In the genomic region with DNA sequence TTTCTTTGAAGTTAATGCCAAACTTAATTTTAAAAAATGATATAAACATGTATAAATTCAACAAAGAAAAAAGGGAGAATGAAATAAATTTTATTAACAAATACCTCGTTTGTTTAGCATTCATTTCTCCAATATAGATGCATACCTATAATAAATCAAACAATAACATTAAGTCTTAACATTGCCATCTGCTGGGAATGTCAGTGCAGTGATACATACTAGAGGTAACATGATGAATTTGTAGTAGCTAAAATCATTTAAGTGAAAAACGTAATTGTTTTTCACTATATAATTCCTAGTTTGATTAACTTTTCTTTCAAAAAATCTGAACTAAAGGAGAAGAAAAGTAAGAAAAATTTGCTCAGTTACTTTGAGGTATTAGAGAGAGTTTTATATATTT, we compare ENCODE assay signal across 10 cellular contexts.
DNase-seq lines count a peak whose midpoint lies in the region; ATAC-seq, FAIRE-seq and TF ChIP-seq lines count a peak whose summit lies in the region.
"Had no signal": no experiment of that assay in that cellular context is flagged by ENCODE, and none has a peak within 500 bp of the region (broad histone marks: within the 10 kb centered on the region; RNA-seq: fewer than 3 reads in every experiment).

No MANE protein-coding gene starts in this region.

- in situ Hi-C loops in astrocyte of the cerebellum (cut with HindIII; ENCODE audit: low sequenced_read_pairs): no loop called here

- H3K4me3 ChIP-seq in astrocyte of the cerebellum (ENCODE audit: low read depth, low read length) (no peak overlapping the region), keratinocyte (ENCODE audit: control insufficient read depth in 2 of 3, extremely low read depth in 1 of 3, insufficient read depth in 2 of 3, low read depth in 1 of 3, low read length in 3 of 3) (no peak overlapping the region), gastroesophageal sphincter (no peak overlapping the region)
- H3K4me3 ChIP-seq: colonic mucosa, SJSA1 had no signal

- H3K79me2 ChIP-seq in keratinocyte (ENCODE audit: control insufficient read depth, insufficient read depth, low read length): no peaks in the 10 kb centered on the region

- no peaks in the 10 kb centered on the region for H3K36me3 ChIP-seq in keratinocyte (ENCODE audit: control insufficient read depth in 2 of 2, extremely low read depth in 1 of 2, insufficient read depth in 2 of 2, low read length in 2 of 2)
- no peaks in the 10 kb centered on the region for H3K36me3 ChIP-seq in gastroesophageal sphincter
- H3K36me3 ChIP-seq: colonic mucosa, SJSA1 had no signal

- H3K9ac ChIP-seq in keratinocyte (ENCODE audit: control insufficient read depth, extremely low read depth, insufficient read depth, low read length): no peak overlapping the region

- ATAC-seq in HG03439 (IDR thresholded peaks at IDR 0.05; ENCODE audit: unreplicated experiment) (no peak), gastroesophageal sphincter (no peak)

- no peaks in the 10 kb centered on the region for H3K9me1 ChIP-seq in keratinocyte (ENCODE audit: control insufficient read depth, extremely low read depth, insufficient read depth, low read length)

- H2AFZ ChIP-seq in keratinocyte (ENCODE audit: control insufficient read depth, low read length): no peak overlapping the region

- H3K4me1 ChIP-seq in keratinocyte (ENCODE audit: control insufficient read depth, extremely low read depth, insufficient read depth, low read length) (no peaks in the 10 kb centered on the region), gastroesophageal sphincter (no peaks in the 10 kb centered on the region)
- H3K4me1 ChIP-seq: colonic mucosa, SJSA1 had no signal

- POLR2A ChIA-PET in HEK293T (lab: Yijun Ruan, JAX): no interaction called here

- TF ChIP-seq POLR2A in gastroesophageal sphincter (IDR thresholded peaks at IDR 0.05): no peak

- TF ChIP-seq EP300 in gastroesophageal sphincter (IDR thresholded peaks at IDR 0.05): no peak

- DNase-seq in HEK293T (ENCODE audit: extremely low spot score) (no peak), astrocyte of the cerebellum (ENCODE audit: low read depth) (peak; percentile 19), keratinocyte (ENCODE audit: low read depth, low spot score) (no peak), D341Med (ENCODE audit: low spot score) (no peak)
- DNase-seq: colonic mucosa, NCI-H1105 treated with DMSO at 0.1 percent for 48 hours had no signal

- H3K27ac ChIP-seq in C4-2B (no peak overlapping the region), keratinocyte (ENCODE audit: control insufficient read depth, insufficient read depth, low read length) (no peak overlapping the region), gastroesophageal sphincter (no peak overlapping the region)
- H3K27ac ChIP-seq: colonic mucosa, SJSA1 had no signal

- dilution Hi-C loops in keratinocyte (cut with MboI; ENCODE audit: extremely low pct_ligation_motif_present, low sequenced_read_pairs): no loop called here

- no peak for FAIRE-seq in keratinocyte (lab: Jason Lieb, UNC)

- no peaks in the 10 kb centered on the region for H3K27me3 ChIP-seq in keratinocyte (ENCODE audit: control insufficient read depth, extremely low read depth, insufficient read depth, low read length)
- no peaks in the 10 kb centered on the region for H3K27me3 ChIP-seq in gastroesophageal sphincter
- H3K27me3 ChIP-seq: colonic mucosa, SJSA1 had no signal

- TF ChIP-seq CTCF in C4-2B (conservative IDR thresholded peaks at IDR 0.05) (peak; percentile 43), astrocyte of the cerebellum (IDR thresholded peaks at IDR 0.05; ENCODE audit: low read depth, low read length, missing control alignments) (no peak), keratinocyte (optimal IDR thresholded peaks at IDR 0.05 in 1 of 3, IDR thresholded peaks at IDR 0.05 in 1 of 3, conservative IDR thresholded peaks at IDR 0.05 in 1 of 3; ENCODE audit: extremely low read depth in 1 of 3, insufficient read depth in 2 of 3, low read length in 3 of 3) (peak in 2 of 3 experiments; percentile 11 to 13), gastroesophageal sphincter (IDR thresholded peaks at IDR 0.05) (no peak)

- H3K9me3 ChIP-seq in keratinocyte (ENCODE audit: control insufficient read depth, low read depth, low read length) (no peaks in the 10 kb centered on the region), gastroesophageal sphincter (no peaks in the 10 kb centered on the region)
- H3K9me3 ChIP-seq: colonic mucosa, SJSA1 had no signal

- 31 to 49% methylated on average over 2 of the region's 2 CpGs for WGBS in gastroesophageal sphincter (ENCODE audit: low coverage in 1 of 2), 2 donors

- no peak overlapping the region for H3K4me2 ChIP-seq in keratinocyte (ENCODE audit: control insufficient read depth, extremely low read depth, insufficient read depth, low read depth, low read length)

- no peaks in the 10 kb centered on the region for H4K20me1 ChIP-seq in keratinocyte (ENCODE audit: control insufficient read depth, extremely low read depth, insufficient read depth, low read length)

- CTCF ChIA-PET in HEK293T (lab: Yijun Ruan, JAX): no interaction called here

TF ChIP-seq in HEK293T, 16 proteins besides CTCF, POLR2A, EP300 and RAD21:
- TF ChIP-seq, protein P1, sequence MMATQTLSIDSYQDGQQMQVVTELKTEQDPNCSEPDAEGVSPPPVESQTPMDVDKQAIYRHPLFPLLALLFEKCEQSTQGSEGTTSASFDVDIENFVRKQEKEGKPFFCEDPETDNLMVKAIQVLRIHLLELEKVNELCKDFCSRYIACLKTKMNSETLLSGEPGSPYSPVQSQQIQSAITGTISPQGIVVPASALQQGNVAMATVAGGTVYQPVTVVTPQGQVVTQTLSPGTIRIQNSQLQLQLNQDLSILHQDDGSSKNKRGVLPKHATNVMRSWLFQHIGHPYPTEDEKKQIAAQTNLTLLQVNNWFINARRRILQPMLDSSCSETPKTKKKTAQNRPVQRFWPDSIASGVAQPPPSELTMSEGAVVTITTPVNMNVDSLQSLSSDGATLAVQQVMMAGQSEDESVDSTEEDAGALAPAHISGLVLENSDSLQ (IDR thresholded peaks at IDR 0.05): peak; percentile 40; the same call in 1 of the 2 replicates
- TF ChIP-seq HDGF (IDR thresholded peaks at IDR 0.05; ENCODE audit: borderline replicate concordance): no peak

Comparison
In these comparisons a context has a peak if more than half of its experiments do, and no peak if none do; other contexts are left out.
1. CTCF ChIP-seq: peak in C4-2B (single experiment) and keratinocyte (2 of 3); none in astrocyte of the cerebellum (single experiment) and gastroesophageal sphincter (0 of 4).